14 cellular contexts compared by ENCODE assay signal in genomic region chr4:76691767-76692689, GRCh38.
DNase-seq lines count a peak whose midpoint lies in the region; ATAC-seq, FAIRE-seq and TF ChIP-seq lines count a peak whose summit lies in the region.
"Had no signal": no experiment of that assay in that cellular context is flagged by ENCODE, and none has a peak within 500 bp of the region (broad histone marks: within the 10 kb centered on the region; RNA-seq: fewer than 3 reads in every experiment).

No MANE protein-coding gene starts in this region.

- H3K27me3 ChIP-seq in BLaER1 treated with 17β-estradiol and CSF1 and Interleukin-3, amounts not matched to agents 10 nM and 100 nM = peaks cover 0 to 55% (median 0%) of the 10 kb centered on the region in 11 experiments; a peak in 5 of 22 replicates
- no peaks in the 10 kb centered on the region; a peak in 1 of 7 replicates for H3K27me3 ChIP-seq in H1 (replicated peaks in 1 of 4; ENCODE audit: control insufficient read depth in 3 of 4, extremely low read depth in 1 of 4, insufficient read depth in 3 of 4, low read length in 3 of 4)
- H3K27me3 ChIP-seq in mucosa of stomach (ENCODE audit: control insufficient read depth, insufficient read depth, low read length) = no peaks in the 10 kb centered on the region
- H3K27me3 ChIP-seq: ovary, SJCRH30 had no signal

- peak overlapping the region in 5 of 10 experiments; percentile 9 to 84 (median 78); a peak in 8 of 20 replicates for H3K4me3 ChIP-seq in BLaER1 treated with 17β-estradiol and CSF1 and Interleukin-3, amounts not matched to agents 10 nM and 100 nM
- H3K4me3 ChIP-seq in H1 (ENCODE audit: extremely low read depth in 1 of 4, insufficient read depth in 2 of 4, low read depth in 3 of 4, low read length in 4 of 4) (no peak overlapping the region), mucosa of stomach (ENCODE audit: low read length) (peak overlapping the region; percentile 26)
- H3K4me3 ChIP-seq: ovary, SJCRH30 had no signal

- no peak overlapping the region for H4K8ac ChIP-seq in H1 (ENCODE audit: extremely low read depth, insufficient read depth, low read length)

- H3K56ac ChIP-seq in H1 (replicated peaks; ENCODE audit: insufficient read length, low read depth, low read length) = no peak overlapping the region

- no peak overlapping the region for H3K23ac ChIP-seq in H1 (ENCODE audit: insufficient read length)

- no peak for TF ChIP-seq EP300 in H1 (IDR thresholded peaks at IDR 0.05; ENCODE audit: borderline replicate concordance in 1 of 2, low read depth in 2 of 2, low read length in 2 of 2)

- TF ChIP-seq POLR2A in H1 (IDR thresholded peaks at IDR 0.05; ENCODE audit: control extremely low read depth in 1 of 2, low read depth in 2 of 2, low read length in 2 of 2) = no peak

- H3K9me3 ChIP-seq in BLaER1 treated with 17β-estradiol and CSF1 and Interleukin-3, amounts not matched to agents 10 nM and 100 nM (replicated peaks in 1 of 11) = no peaks in the 10 kb centered on the region
- H3K9me3 ChIP-seq in H1 (ENCODE audit: insufficient read depth in 2 of 2, low read depth in 1 of 2, low read length in 1 of 2) (no peaks in the 10 kb centered on the region), mucosa of stomach (ENCODE audit: control insufficient read depth, low read length) (no peaks in the 10 kb centered on the region)
- H3K9me3 ChIP-seq: ovary, SJCRH30 had no signal

- H3K79me2 ChIP-seq in H1 (ENCODE audit: control insufficient read depth in 1 of 2, insufficient read depth in 2 of 2, low read length in 2 of 2) = peaks cover 10 to 70% of the 10 kb centered on the region in 2 experiments

- no peak for TF ChIP-seq RAD21 in H1 (IDR thresholded peaks at IDR 0.05 in 1 of 2, conservative IDR thresholded peaks at IDR 0.05 in 1 of 2; ENCODE audit: low read depth in 2 of 2, low read length in 2 of 2)

- no peak overlapping the region for H2BK12ac ChIP-seq in H1 (ENCODE audit: low read depth, low read length)

- POLR2A ChIA-PET in H1 (lab: Charles Lee; ENCODE audit: partially characterized antibody) = no interaction called here

- no peak for TF ChIP-seq CTCF in H1 (IDR thresholded peaks at IDR 0.05; ENCODE audit: control extremely low read depth in 1 of 3, insufficient read depth in 1 of 3, low read depth in 1 of 3, low read length in 3 of 3)

- H2BK120ac ChIP-seq in H1 (replicated peaks; ENCODE audit: low read depth, low read length) = no peak overlapping the region

- H3K4me1 ChIP-seq in BLaER1 treated with 17β-estradiol and CSF1 and Interleukin-3, amounts not matched to agents 10 nM and 100 nM = peaks cover 20 to 80% (median 65%) of the 10 kb centered on the region in 10 experiments
- H3K4me1 ChIP-seq in H1 (replicated peaks in 1 of 4; ENCODE audit: control insufficient read depth in 3 of 4, insufficient read depth in 4 of 4, low read length in 3 of 4) (peaks cover 12 to 31% (median 16%) of the 10 kb centered on the region in 4 experiments), mucosa of stomach (ENCODE audit: control insufficient read depth, insufficient read depth, low read length) (peaks cover 63% of the 10 kb centered on the region)

- H3K18ac ChIP-seq in H1 (ENCODE audit: extremely low read depth, low read length) = no peak overlapping the region

- H2BK5ac ChIP-seq in H1 (ENCODE audit: low read depth, low read length) = no peak overlapping the region

- no peak overlapping the region for H3K4ac ChIP-seq in H1 (replicated peaks; ENCODE audit: insufficient read length, low read depth, low read length)

- peak overlapping the region in 8 of 11 experiments; percentile 10 to 95 (median 88); a peak in 11 of 22 replicates for H3K9ac ChIP-seq in BLaER1 treated with 17β-estradiol and CSF1 and Interleukin-3, amounts not matched to agents 10 nM and 100 nM
- H3K9ac ChIP-seq in H1 (replicated peaks in 1 of 4; ENCODE audit: extremely low read depth in 1 of 4, low read depth in 3 of 4, low read length in 3 of 4) = no peak overlapping the region
- H3K9ac ChIP-seq in mucosa of stomach (ENCODE audit: low read length) = peak overlapping the region; percentile 96

- no peak overlapping the region for H3K14ac ChIP-seq in H1 (ENCODE audit: insufficient read length)

- DNase-seq in M059J (ENCODE audit: low read depth) = peak; percentile 18
- no peak for DNase-seq in H1 (ENCODE audit: low read depth in 1 of 2, low spot score in 2 of 2)
- DNase-seq in NCI-H1436 (lab: John Stamatoyannopoulos, UW) = no peak
- no peak for DNase-seq in NCI-H345 (lab: John Stamatoyannopoulos, UW)
- DNase-seq: activated naive CD8-positive, alpha-beta T cell treated with anti-CD3 and anti-CD28 coated beads, Interleukin-2, amount 50 U/mL, for 24 hours; DND-41; HCEC 1CT; NCI-H1105 treated with DMSO at 0.1 percent for 48 hours; ovary; SJCRH30 had no signal

- peaks cover 0 to 10% (median 0%) of the 10 kb centered on the region in 11 experiments; a peak in 3 of 22 replicates for H4K20me1 ChIP-seq in BLaER1 treated with 17β-estradiol and CSF1 and Interleukin-3, amounts not matched to agents 10 nM and 100 nM
- H4K20me1 ChIP-seq in H1 (replicated peaks in 1 of 2; ENCODE audit: control insufficient read depth in 1 of 2, insufficient read depth in 2 of 2, low read length in 2 of 2) = peaks cover 11 to 19% of the 10 kb centered on the region in 2 experiments

- H3K4me2 ChIP-seq in BLaER1 treated with 17β-estradiol and CSF1 and Interleukin-3, amounts not matched to agents 10 nM and 100 nM = peak overlapping the region in 10 of 11 experiments; percentile 85 to 99 (median 90); a peak in 20 of 22 replicates
- no peak overlapping the region; a peak in 1 of 4 replicates for H3K4me2 ChIP-seq in H1 (ENCODE audit: insufficient read depth in 1 of 2, low read depth in 2 of 2, low read length in 2 of 2)

- no peak overlapping the region for H2BK15ac ChIP-seq in H1 (ENCODE audit: low read length)

- H2AFZ ChIP-seq in H1 (ENCODE audit: low read length) = no peak overlapping the region

- H4K91ac ChIP-seq in H1 (replicated peaks; ENCODE audit: insufficient read length, low read length) = no peak overlapping the region

- no peak overlapping the region for H2AK5ac ChIP-seq in H1 (ENCODE audit: low read depth, low read length)

- H3K79me1 ChIP-seq in H1 (ENCODE audit: low read depth, low read length) = peaks cover 6% of the 10 kb centered on the region; the same call in 1 of the 2 replicates

- H4K5ac ChIP-seq in H1 (ENCODE audit: insufficient read length, low read depth, low read length) = no peak overlapping the region

- peak; percentile 48 for FAIRE-seq in H1 (lab: Jason Lieb, UNC)

- ATAC-seq in GM21526 (IDR thresholded peaks at IDR 0.05; ENCODE audit: low FRiP score, unreplicated experiment) (no peak), HG03342 (IDR thresholded peaks at IDR 0.05; ENCODE audit: unreplicated experiment) (no peak)
- ATAC-seq: activated naive CD8-positive, alpha-beta T cell treated with anti-CD3 and anti-CD28 coated beads, Interleukin-2, amount 50 U/mL, for 24 hours had no signal

- CTCF ChIA-PET in H1 (lab: Charles Lee; ENCODE audit: partially characterized antibody) = interaction anchor here (0.8 kb wide), 1 partner anchor 40 kb away, joined by 3 read pairs; no protein-coding TSS in a partner anchor

- no peak overlapping the region for H2BK20ac ChIP-seq in H1 (ENCODE audit: low read length)

- peaks cover 0 to 11% (median 0%) of the 10 kb centered on the region in 11 experiments; a peak in 4 of 22 replicates for H3K36me3 ChIP-seq in BLaER1 treated with 17β-estradiol and CSF1 and Interleukin-3, amounts not matched to agents 10 nM and 100 nM
- H3K36me3 ChIP-seq in H1 (ENCODE audit: control insufficient read depth in 2 of 4, insufficient read depth in 4 of 4, low read length in 3 of 4) (no peaks in the 10 kb centered on the region), mucosa of stomach (ENCODE audit: control insufficient read depth, insufficient read depth, low read length) (no peaks in the 10 kb centered on the region)
- H3K36me3 ChIP-seq: ovary, SJCRH30 had no signal

- H3K23me2 ChIP-seq in H1 (ENCODE audit: low read depth, low read length) = peaks cover 2% of the 10 kb centered on the region; the same call in 1 of the 2 replicates

- 87% methylated on average over 7 of the region's 7 CpGs; no CpG with 5 or more reads in 1 of the 2 experiments for WGBS in H1 (ENCODE audit: extremely low coverage in 1 of 2, insufficient coverage in 1 of 2, insufficient read length in 1 of 2, insufficient replicate concordance in 2 of 2, low coverage in 1 of 2, low lambda C conversion rate in 2 of 2, missing lambda C conversion rate in 1 of 2), 2 experiments

- H3K27ac ChIP-seq in BLaER1 treated with 17β-estradiol and CSF1 and Interleukin-3, amounts not matched to agents 10 nM and 100 nM = peak overlapping the region in 7 of 11 experiments; percentile 89 to 94 (median 91); a peak in 11 of 22 replicates
- H3K27ac ChIP-seq in H1 (ENCODE audit: low read depth, low read length) = no peak overlapping the region
- H3K27ac ChIP-seq: ovary, SJCRH30 had no signal

TF ChIP-seq in H1, 55 proteins besides CTCF, POLR2A, EP300 and RAD21 (continues in another document):
- TF ChIP-seq NRF1 (IDR thresholded peaks at IDR 0.05; ENCODE audit: low read depth, low read length) = no peak
- TF ChIP-seq EGR1 (IDR thresholded peaks at IDR 0.05; ENCODE audit: borderline replicate concordance, low read depth, low read length) = no peak
- no peak for TF ChIP-seq KDM1A (IDR thresholded peaks at IDR 0.05; ENCODE audit: borderline replicate concordance, low read length)
- no peak for TF ChIP-seq TBP (IDR thresholded peaks at IDR 0.05; ENCODE audit: low read depth, low read length)
- no peak for TF ChIP-seq GABPA (IDR thresholded peaks at IDR 0.05; ENCODE audit: borderline replicate concordance, insufficient read depth, low read length)
- TF ChIP-seq HDAC2 (IDR thresholded peaks at IDR 0.05; ENCODE audit: borderline replicate concordance in 1 of 2, low read depth in 2 of 2, low read length in 2 of 2) = no peak
- TF ChIP-seq ATF3 (IDR thresholded peaks at IDR 0.05; ENCODE audit: insufficient read depth, low read depth, low read length) = no peak
- no peak for TF ChIP-seq MAX (IDR thresholded peaks at IDR 0.05)

Comparison
In these comparisons a context has a peak if more than half of its experiments do, and no peak if none do; other contexts are left out.
1. H3K4me2 ChIP-seq: peak in BLaER1 treated with 17β-estradiol and CSF1 and Interleukin-3, amounts not matched to agents 10 nM and 100 nM (10 of 11); none in H1 (0 of 2).
2. H3K9ac ChIP-seq: peak in BLaER1 treated with 17β-estradiol and CSF1 and Interleukin-3, amounts not matched to agents 10 nM and 100 nM (8 of 11) and mucosa of stomach (single experiment); none in H1 (0 of 4).